Comparison of ENCODE assay signal across 9 cellular contexts in the genomic region with DNA sequence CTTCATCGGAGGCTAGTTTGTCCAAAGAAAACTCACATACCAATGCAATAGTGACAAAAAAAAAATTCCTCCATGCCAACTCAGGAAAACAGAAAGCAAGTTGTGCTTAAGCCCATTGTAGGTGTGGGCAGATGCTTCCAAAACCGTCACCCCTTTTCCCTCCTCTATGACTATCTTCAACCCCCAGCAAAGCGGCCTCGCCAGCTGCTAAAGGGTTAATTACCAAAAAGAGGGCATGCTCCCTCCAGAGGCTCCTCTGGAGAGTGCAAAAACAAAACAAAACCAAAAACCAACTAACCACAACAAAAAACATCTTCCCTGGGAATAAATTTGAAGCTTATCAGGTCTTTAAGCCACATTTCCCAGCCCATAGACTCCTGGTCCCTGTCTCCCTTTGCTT. TPM values are rescaled to one million over a fixed set of nuclear protein-coding genes. Genes with fewer than 3 reads are reported as not detected.
DNase-seq lines count a peak whose midpoint lies in the region; ATAC-seq and TF ChIP-seq lines count a peak whose summit lies in the region.
"Had no signal": no experiment of that assay in that cellular context is flagged by ENCODE, and none has a peak within 500 bp of the region (broad histone marks: within the 10 kb centered on the region; RNA-seq: fewer than 3 reads in every experiment).

No MANE protein-coding gene starts in this region.

- intact Hi-C loops in esophagus muscularis mucosa (cut with DNase I), result no loop called here

- ATAC-seq in GM21529 (IDR thresholded peaks at IDR 0.05; ENCODE audit: unreplicated experiment) (no peak), GM19351 (IDR thresholded peaks at IDR 0.05; ENCODE audit: unreplicated experiment) (no peak)

- no peak overlapping the region for H3K4me3 Mint-ChIP-seq in neural crest cell

- no peak for DNase-seq in AG10803 (ENCODE audit: low read depth)
- DNase-seq in MM.1S, result no peak
- DNase-seq in esophagus muscularis mucosa (ENCODE audit: extremely low spot score), result no peak
- no peak for DNase-seq in neural crest cell (ENCODE audit: low read depth, low spot score)
- no peak for DNase-seq in activated effector memory CD4-positive, alpha-beta T cell treated with Interleukin-2 at 50 U/mL for 16 hours
- no peak for DNase-seq in COR-L47 (lab: John Stamatoyannopoulos, UW)

- no peaks in the 10 kb centered on the region for H4K20me1 ChIP-seq in MM.1S (ENCODE audit: insufficient read depth, low read length)

- H3K27ac ChIP-seq in MM.1S (ENCODE audit: low read length) (no peak overlapping the region), esophagus muscularis mucosa (replicated peaks in 1 of 4) (peak overlapping the region; percentile 92 to 95 (median 94))

- H3K27me3 ChIP-seq in MM.1S (replicated peaks; ENCODE audit: insufficient read depth, low read length), result peaks cover 28% of the 10 kb centered on the region
- H3K27me3 ChIP-seq in esophagus muscularis mucosa, result no peaks in the 10 kb centered on the region

- no peaks in the 10 kb centered on the region for H3K9me3 Mint-ChIP-seq in neural crest cell

- no peak overlapping the region for H3K27ac Mint-ChIP-seq in neural crest cell (ENCODE audit: unreplicated experiment)

- H3K4me3 ChIP-seq in AG10803 (ENCODE audit: low read length) (peak overlapping the region; percentile 89), MM.1S (ENCODE audit: low read length) (no peak overlapping the region), esophagus muscularis mucosa (peak overlapping the region; percentile 74 to 91 (median 82))

- peaks cover 42% of the 10 kb centered on the region for H3K27me3 Mint-ChIP-seq in neural crest cell (ENCODE audit: low read depth)

- TF ChIP-seq POLR2A in esophagus muscularis mucosa (IDR thresholded peaks at IDR 0.05; ENCODE audit: low read depth), result no peak

- no peaks in the 10 kb centered on the region for H3K9me2 ChIP-seq in MM.1S (replicated peaks; ENCODE audit: insufficient read depth, low read length)

- H3K9me3 ChIP-seq in MM.1S (replicated peaks; ENCODE audit: insufficient read depth, low read length), result no peaks in the 10 kb centered on the region
- H3K9me3 ChIP-seq in esophagus muscularis mucosa, result no peaks in the 10 kb centered on the region

- H3K4me2 ChIP-seq in MM.1S (ENCODE audit: low read depth, low read length), result no peak overlapping the region

- H3K36me3 Mint-ChIP-seq in neural crest cell (ENCODE audit: low read depth), result no peaks in the 10 kb centered on the region

- no peaks in the 10 kb centered on the region for H3F3A ChIP-seq in MM.1S (ENCODE audit: insufficient read depth, low read length)

- no peak overlapping the region for H3K9ac ChIP-seq in MM.1S (ENCODE audit: low read length)

- H3K36me3 ChIP-seq in MM.1S (replicated peaks; ENCODE audit: insufficient read depth, low read length), result no peaks in the 10 kb centered on the region
- peaks cover 0 to 10% (median 0%) of the 10 kb centered on the region in 4 donors for H3K36me3 ChIP-seq in esophagus muscularis mucosa

- no peak overlapping the region for H2AFZ ChIP-seq in MM.1S (ENCODE audit: low read length)

- no peak for TF ChIP-seq EP300 in esophagus muscularis mucosa (IDR thresholded peaks at IDR 0.05)

- TF ChIP-seq CTCF in AG10803 (conservative IDR thresholded peaks at IDR 0.05; ENCODE audit: low read length) (peak; percentile 67), MM.1S (IDR thresholded peaks at IDR 0.05; ENCODE audit: low read length) (peak; percentile 28), esophagus muscularis mucosa (IDR thresholded peaks at IDR 0.05) (peak; percentile 26 to 55 (median 31)), neural crest cell (conservative IDR thresholded peaks at IDR 0.05) (peak; percentile 43)

- peaks cover 8% of the 10 kb centered on the region for H3K4me1 ChIP-seq in MM.1S (ENCODE audit: low read length)
- peaks cover 8 to 45% (median 28%) of the 10 kb centered on the region in 4 donors for H3K4me1 ChIP-seq in esophagus muscularis mucosa

- H3K79me2 ChIP-seq in MM.1S (ENCODE audit: low read length), result no peaks in the 10 kb centered on the region

- 21% methylated on average over 4 of the region's 4 CpGs for WGBS in esophagus muscularis mucosa

- peaks cover 32% of the 10 kb centered on the region for H3K4me1 Mint-ChIP-seq in neural crest cell

RNA-seq across cellular contexts. Expression of a gene that starts 1.2 kb away (rescaled TPM):
- total RNA-seq in esophagus muscularis mucosa, result 1,000 to 10,000 TPM; 1,021 to 1,618 (median 1,290) TPM
- total RNA-seq in neural crest cell, result 0.19 and 0.39 TPM in 2 replicates
- total RNA-seq: HT-29 had no signal

RNA-seq across cellular contexts. Expression of a gene that starts 10.1 kb away (rescaled TPM):
- total RNA-seq in esophagus muscularis mucosa, result 10 to 100 TPM; 30.7 to 46.1 (median 32.4) TPM
- 59.6 and 63.9 TPM in 2 replicates for total RNA-seq in neural crest cell

RNA-seq across cellular contexts. Expression of a gene that starts 37.3 kb away (rescaled TPM):
- total RNA-seq in esophagus muscularis mucosa (10 to 100 TPM; 33.0 to 49.0 (median 44.0) TPM), neural crest cell (47.7 and 50.8 TPM in 2 replicates)

RNA-seq across cellular contexts. Expression of a gene that starts 56.5 kb away (rescaled TPM):
- total RNA-seq in esophagus muscularis mucosa (10 to 100 TPM; 20.3 to 31.0 (median 28.5) TPM), neural crest cell (10.8 and 11.7 TPM in 2 replicates)

Comparison
In these comparisons a context has a peak if more than half of its experiments do, and no peak if none do; other contexts are left out.
1. RNA of a gene that starts 1.2 kb away (total RNA-seq): 1,021 to 1,618 TPM in esophagus muscularis mucosa; 0.19 to 0.39 TPM in neural crest cell; every median in the first group is over 100 times any median in the second.
2. Peak in every context shown above with its lines, with median percentiles within 50 percentile points of each other: CTCF ChIP-seq.